In genomic region chr21:35050348-35051286, GRCh38 we compare ENCODE assay signal across 8 cellular contexts. TPM values are rescaled to one million over a fixed set of nuclear protein-coding genes. Genes with fewer than 3 reads are reported as not detected.
A peak's percentile ranks its signal among the peaks of the same experiment; 100 is the strongest.
DNase-seq lines count a peak whose midpoint lies in the region; ATAC-seq and TF ChIP-seq lines count a peak whose summit lies in the region.

No MANE protein-coding gene starts in this region.

- peaks cover 0 to 24% (median 0%) of the 10 kb centered on the region in 3 donors for H3K36me3 Mint-ChIP-seq in CD8-positive, alpha-beta memory T cell
- peaks cover 9% of the 10 kb centered on the region for H3K36me3 Mint-ChIP-seq in HFFc6 (ENCODE audit: low read depth)
- no peaks in the 10 kb centered on the region for H3K36me3 Mint-ChIP-seq in activated CD8-positive, alpha-beta T cell treated with anti-CD3 and anti-CD28 coated beads for 36 hours (ENCODE audit: low read depth)

- no peaks in the 10 kb centered on the region for H3K36me3 ChIP-seq in CD8-positive, alpha-beta memory T cell (ENCODE audit: insufficient read depth, low read length)

- no peaks in the 10 kb centered on the region for H3K9me3 ChIP-seq in CD8-positive, alpha-beta memory T cell (ENCODE audit: low read length)

- peak overlapping the region; percentile 4 for H3K27ac ChIP-seq in CD8-positive, alpha-beta memory T cell (ENCODE audit: low read depth, low read length)

- intact Hi-C loops in activated CD8-positive, alpha-beta T cell treated with anti-CD3 and anti-CD28 coated beads for 36 hours (cut with micrococcal nuclease) = loop anchor here (1.0 to 5.0 kb wide), 4 partner anchors 38 to 350 kb away; no protein-coding TSS in a partner anchor

- peak overlapping the region; percentile 2 for H3K4me3 ChIP-seq in CD8-positive, alpha-beta memory T cell (ENCODE audit: low read length)

- peaks cover 0 to 7% (median 2%) of the 10 kb centered on the region in 5 donors for H3K9me3 Mint-ChIP-seq in CD8-positive, alpha-beta memory T cell
- no peaks in the 10 kb centered on the region for H3K9me3 Mint-ChIP-seq in HFFc6
- no peaks in the 10 kb centered on the region for H3K9me3 Mint-ChIP-seq in activated CD8-positive, alpha-beta T cell treated with anti-CD3 and anti-CD28 coated beads for 36 hours

- DNase-seq in CD8-positive, alpha-beta memory T cell = no peak
- peak; percentile 35 for DNase-seq in HFFc6
- DNase-seq in activated CD8-positive, alpha-beta T cell treated with anti-CD3 and anti-CD28 coated beads for 36 hours = peak; percentile 33
- DNase-seq in myocyte (ENCODE audit: low read depth) = peak; percentile 92
- DNase-seq in COLO668 (lab: John Stamatoyannopoulos, UW; ENCODE audit: unreplicated experiment) = no peak
- no peak for DNase-seq in NCI-H510A treated with DMSO at 0.1 percent for 48 hours (lab: John Stamatoyannopoulos, UW)
- no peak for DNase-seq in DMS53 treated with DMSO at 0.1 percent for 48 hours (lab: John Stamatoyannopoulos, UW; ENCODE audit: unreplicated experiment)

- peaks cover 48 to 55% (median 54%) of the 10 kb centered on the region in 3 donors for H3K4me1 Mint-ChIP-seq in CD8-positive, alpha-beta memory T cell
- peaks cover 55% of the 10 kb centered on the region for H3K4me1 Mint-ChIP-seq in HFFc6 (ENCODE audit: low read depth)
- H3K4me1 Mint-ChIP-seq in activated CD8-positive, alpha-beta T cell treated with anti-CD3 and anti-CD28 coated beads for 36 hours (ENCODE audit: low read depth) = peaks cover 63% of the 10 kb centered on the region

- no peak for ATAC-seq in activated CD8-positive, alpha-beta T cell treated with anti-CD3 and anti-CD28 coated beads for 36 hours
- no peak for ATAC-seq in GM18498 (IDR thresholded peaks at IDR 0.05; ENCODE audit: unreplicated experiment)

- H3K27ac Mint-ChIP-seq in CD8-positive, alpha-beta memory T cell = peak overlapping the region; percentile 92 to 98 (median 97)
- peak overlapping the region; percentile 79 for H3K27ac Mint-ChIP-seq in HFFc6
- H3K27ac Mint-ChIP-seq in activated CD8-positive, alpha-beta T cell treated with anti-CD3 and anti-CD28 coated beads for 36 hours = peak overlapping the region; percentile 97

- peaks cover 46% of the 10 kb centered on the region for H3K4me1 ChIP-seq in CD8-positive, alpha-beta memory T cell (ENCODE audit: insufficient read depth, low read length)

- POLR2A ChIA-PET in CD8-positive, alpha-beta memory T cell (lab: Charles Lee) = interaction anchor here (0.9 to 2.8 kb wide), 5 partner anchors 13 to 163 kb away, joined by 5 to 13 read pairs (median 6); no protein-coding TSS in a partner anchor
- POLR2A ChIA-PET in activated CD8-positive, alpha-beta T cell treated with anti-CD3 and anti-CD28 coated beads for 36 hours (lab: Charles Lee) = interaction anchor here (0.6 to 10.6 kb wide), 10 partner anchors 28 to 119 kb away, joined by 3 to 183 read pairs (median 3); no protein-coding TSS in a partner anchor

- no peak for TF ChIP-seq CTCF in HFFc6 (IDR thresholded peaks at IDR 0.05)
- no peak for TF ChIP-seq CTCF in activated CD8-positive, alpha-beta T cell treated with anti-CD3 and anti-CD28 coated beads for 36 hours (IDR thresholded peaks at IDR 0.05)

- H3K27me3 ChIP-seq in CD8-positive, alpha-beta memory T cell (ENCODE audit: insufficient read depth, low read length, poor library complexity, severe bottlenecking) = no peaks in the 10 kb centered on the region

- peak overlapping the region; percentile 92 to 98 (median 97) for H3K4me3 Mint-ChIP-seq in CD8-positive, alpha-beta memory T cell
- peak overlapping the region; percentile 12; the same call in 1 of the 2 replicates for H3K4me3 Mint-ChIP-seq in HFFc6
- H3K4me3 Mint-ChIP-seq in activated CD8-positive, alpha-beta T cell treated with anti-CD3 and anti-CD28 coated beads for 36 hours = peak overlapping the region; percentile 91

- H3K27me3 Mint-ChIP-seq in CD8-positive, alpha-beta memory T cell = peaks cover 0 to 20% of the 10 kb centered on the region in 2 donors
- no peaks in the 10 kb centered on the region for H3K27me3 Mint-ChIP-seq in HFFc6 (ENCODE audit: insufficient read depth)
- no peaks in the 10 kb centered on the region for H3K27me3 Mint-ChIP-seq in activated CD8-positive, alpha-beta T cell treated with anti-CD3 and anti-CD28 coated beads for 36 hours

- CTCF ChIA-PET in CD8-positive, alpha-beta memory T cell (lab: Charles Lee) = interaction anchor here (0.8 to 7.4 kb wide), 19 partner anchors 8 to 350 kb away, joined by 3 to 83 read pairs (median 5); no protein-coding TSS in a partner anchor
- CTCF ChIA-PET in activated CD8-positive, alpha-beta T cell treated with anti-CD3 and anti-CD28 coated beads for 36 hours (lab: Charles Lee) = interaction anchor here (0.8 to 8.7 kb wide), 23 partner anchors 11 to 352 kb away, joined by 3 to 89 read pairs (median 5); no protein-coding TSS in a partner anchor

RNA-seq across cellular contexts. Expression of gene RUNX1, which starts 1.5 kb away (rescaled TPM):
- 10 to 100 TPM; 40.3 to 41.5 TPM for total RNA-seq in CD8-positive, alpha-beta memory T cell
- 22.0 TPM for polyA plus RNA-seq in CD8-positive, alpha-beta memory T cell
- 10 to 100 TPM; 57.4 to 78.9 (median 61.3) TPM for total RNA-seq in HFFc6 (2021; fragmentation: NEBNext Ultra II Directional; extraction: Animal tissue kit (Norgen Biotek cat#: 25700))
- 10 to 100 TPM; 18.7 to 19.0 TPM for total RNA-seq in activated CD8-positive, alpha-beta T cell treated with anti-CD3 and anti-CD28 coated beads for 36 hours
- 166 and 221 TPM in 2 replicates for total RNA-seq in myocyte
- 81.3 TPM for polyA plus RNA-seq in myocyte (2012)

Comparison
In these comparisons a context has a peak if more than half of its experiments do, and no peak if none do; other contexts are left out.
1. DNase-seq: peak in HFFc6 (single experiment), activated CD8-positive, alpha-beta T cell treated with anti-CD3 and anti-CD28 coated beads for 36 hours (single experiment) and myocyte (single experiment); none in CD8-positive, alpha-beta memory T cell (0 of 5), COLO668 (single experiment), NCI-H510A treated with DMSO at 0.1 percent for 48 hours (single experiment) and DMS53 treated with DMSO at 0.1 percent for 48 hours (single experiment).
2. H3K4me3 Mint-ChIP-seq: peak in every context shown above with its lines; median percentile 97 in CD8-positive, alpha-beta memory T cell; 91 in activated CD8-positive, alpha-beta T cell treated with anti-CD3 and anti-CD28 coated beads for 36 hours; 12 in HFFc6.
3. Peak in every context shown above with its lines, with median percentiles within 50 percentile points of each other: H3K27ac Mint-ChIP-seq.